ENCODE assay signal across 1 cellular context in genomic region chr2:240510513-240511210, GRCh38.
TF ChIP-seq lines count a peak whose summit lies in the region.

No MANE protein-coding gene starts in this region.

TF ChIP-seq in HepG2, 621 proteins besides CTCF, POLR2A, EP300 and RAD21:
- TF ChIP-seq, protein P1, sequence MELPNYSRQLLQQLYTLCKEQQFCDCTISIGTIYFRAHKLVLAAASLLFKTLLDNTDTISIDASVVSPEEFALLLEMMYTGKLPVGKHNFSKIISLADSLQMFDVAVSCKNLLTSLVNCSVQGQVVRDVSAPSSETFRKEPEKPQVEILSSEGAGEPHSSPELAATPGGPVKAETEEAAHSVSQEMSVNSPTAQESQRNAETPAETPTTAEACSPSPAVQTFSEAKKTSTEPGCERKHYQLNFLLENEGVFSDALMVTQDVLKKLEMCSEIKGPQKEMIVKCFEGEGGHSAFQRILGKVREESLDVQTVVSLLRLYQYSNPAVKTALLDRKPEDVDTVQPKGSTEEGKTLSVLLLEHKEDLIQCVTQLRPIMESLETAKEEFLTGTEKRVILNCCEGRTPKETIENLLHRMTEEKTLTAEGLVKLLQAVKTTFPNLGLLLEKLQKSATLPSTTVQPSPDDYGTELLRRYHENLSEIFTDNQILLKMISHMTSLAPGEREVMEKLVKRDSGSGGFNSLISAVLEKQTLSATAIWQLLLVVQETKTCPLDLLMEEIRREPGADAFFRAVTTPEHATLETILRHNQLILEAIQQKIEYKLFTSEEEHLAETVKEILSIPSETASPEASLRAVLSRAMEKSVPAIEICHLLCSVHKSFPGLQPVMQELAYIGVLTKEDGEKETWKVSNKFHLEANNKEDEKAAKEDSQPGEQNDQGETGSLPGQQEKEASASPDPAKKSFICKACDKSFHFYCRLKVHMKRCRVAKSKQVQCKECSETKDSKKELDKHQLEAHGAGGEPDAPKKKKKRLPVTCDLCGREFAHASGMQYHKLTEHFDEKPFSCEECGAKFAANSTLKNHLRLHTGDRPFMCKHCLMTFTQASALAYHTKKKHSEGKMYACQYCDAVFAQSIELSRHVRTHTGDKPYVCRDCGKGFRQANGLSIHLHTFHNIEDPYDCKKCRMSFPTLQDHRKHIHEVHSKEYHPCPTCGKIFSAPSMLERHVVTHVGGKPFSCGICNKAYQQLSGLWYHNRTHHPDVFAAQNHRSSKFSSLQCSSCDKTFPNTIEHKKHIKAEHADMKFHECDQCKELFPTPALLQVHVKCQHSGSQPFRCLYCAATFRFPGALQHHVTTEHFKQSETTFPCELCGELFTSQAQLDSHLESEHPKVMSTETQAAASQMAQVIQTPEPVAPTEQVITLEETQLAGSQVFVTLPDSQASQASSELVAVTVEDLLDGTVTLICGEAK (IDR thresholded peaks at IDR 0.05), result no peak
- TF ChIP-seq, protein P1 (CRISPR knock-in tag; IDR thresholded peaks at IDR 0.05), result no peak
- no peak for TF ChIP-seq MTA3 (CRISPR knock-in tag; IDR thresholded peaks at IDR 0.05)
- TF ChIP-seq RNF2 (conservative IDR thresholded peaks at IDR 0.05; ENCODE audit: low read depth), result no peak
- no peak for TF ChIP-seq HNF4A (CRISPR knock-in tag; IDR thresholded peaks at IDR 0.05)
- TF ChIP-seq ZNF577 (CRISPR knock-in tag; IDR thresholded peaks at IDR 0.05; ENCODE audit: borderline replicate concordance, low read depth), result no peak
- TF ChIP-seq ZNF691 (CRISPR knock-in tag; IDR thresholded peaks at IDR 0.05; ENCODE audit: borderline replicate concordance, low read depth), result no peak
- no peak for TF ChIP-seq ZNF724P (CRISPR knock-in tag; IDR thresholded peaks at IDR 0.05; ENCODE audit: borderline replicate concordance)
- TF ChIP-seq ZNF580 (CRISPR knock-in tag; IDR thresholded peaks at IDR 0.05; ENCODE audit: borderline replicate concordance, low read depth), result no peak
- no peak for TF ChIP-seq MAFK (conservative IDR thresholded peaks at IDR 0.05 in 1 of 2, IDR thresholded peaks at IDR 0.05 in 1 of 2; ENCODE audit: low read length in 2 of 2)
- no peak for TF ChIP-seq XRCC5 (optimal IDR thresholded peaks at IDR 0.05; ENCODE audit: low read length)
- no peak for TF ChIP-seq ZNF546 (CRISPR knock-in tag; conservative IDR thresholded peaks at IDR 0.05)
- no peak for TF ChIP-seq ZC3H13 (CRISPR knock-in tag; IDR thresholded peaks at IDR 0.05)
